Comparison of ENCODE assay signal across 14 cellular contexts in the genomic region with DNA sequence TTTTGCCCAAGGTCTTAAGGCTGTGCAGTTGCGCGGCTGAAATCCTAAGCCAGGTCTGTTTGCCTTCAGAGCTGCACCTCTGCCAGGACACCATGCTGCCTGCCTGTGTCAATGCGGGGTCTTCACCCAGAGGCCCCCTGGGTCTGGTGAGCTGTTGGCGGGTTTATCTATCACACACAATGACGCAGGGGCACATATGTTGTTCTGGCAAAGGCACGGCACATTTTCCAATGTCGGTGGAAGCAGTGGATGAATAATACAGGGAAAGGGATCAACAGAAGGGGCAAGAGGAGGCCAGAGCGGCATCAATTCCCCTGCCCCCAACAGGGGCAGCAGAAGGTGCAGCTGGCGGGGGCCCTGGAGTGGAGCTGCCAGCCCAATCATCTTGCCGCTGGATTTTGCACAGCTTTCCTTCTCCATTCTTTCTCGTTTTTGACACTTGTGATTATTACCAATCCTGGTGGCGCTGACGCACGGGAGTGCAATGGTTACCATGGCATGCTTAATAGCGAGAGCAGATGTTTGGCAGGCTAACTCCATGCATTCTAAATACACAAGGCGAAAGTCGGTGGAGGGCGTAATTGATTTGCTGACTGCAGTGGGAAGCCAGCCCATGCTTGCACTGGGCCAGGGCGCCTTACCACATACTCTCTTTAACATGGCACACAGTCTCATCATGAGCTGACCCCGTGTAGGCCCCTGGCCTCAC. TPM values are rescaled to one million over a fixed set of nuclear protein-coding genes. Genes with fewer than 3 reads are reported as not detected.
DNase-seq lines count a peak whose midpoint lies in the region; ATAC-seq, FAIRE-seq and TF ChIP-seq lines count a peak whose summit lies in the region.
"Had no signal": no experiment of that assay in that cellular context is flagged by ENCODE, and none has a peak within 500 bp of the region (broad histone marks: within the 10 kb centered on the region; RNA-seq: fewer than 3 reads in every experiment).

No MANE protein-coding gene starts in this region.

- H3K4me1 Mint-ChIP-seq in Calu3 (ENCODE audit: low read depth, unreplicated experiment) = no peaks in the 10 kb centered on the region

- H3K36me3 Mint-ChIP-seq in Calu3 (ENCODE audit: insufficient read depth, unreplicated experiment) = no peaks in the 10 kb centered on the region

- intact Hi-C loops in Calu3 (cut with micrococcal nuclease; ENCODE audit: unreplicated experiment) = loop anchor here (10.0 kb wide), 2 partner anchors 792 to 1072 kb away; no protein-coding TSS in a partner anchor

- no peak for ATAC-seq in HG02884 (IDR thresholded peaks at IDR 0.05; ENCODE audit: unreplicated experiment)
- no peak for ATAC-seq in GM18511 (IDR thresholded peaks at IDR 0.05; ENCODE audit: unreplicated experiment)

- H3K9me3 Mint-ChIP-seq in Calu3 (ENCODE audit: low read depth, unreplicated experiment) = no peaks in the 10 kb centered on the region
- H3K9me3 Mint-ChIP-seq: H9 had no signal

- no TSS peak for BruUV-seq in Calu3 (replicated peaks; lab: Mats Ljungman, UMichigan)

- CTCF ChIA-PET in Calu3 (lab: Charles Lee) = interaction anchor here (1.5 kb wide), 1 partner anchor 1071 kb away, joined by 4 read pairs; no protein-coding TSS in a partner anchor

- peaks cover 56% of the 10 kb centered on the region for H3K27me3 Mint-ChIP-seq in Calu3 (ENCODE audit: unreplicated experiment)

- no peak overlapping the region for H3K4me3 Mint-ChIP-seq in Calu3 (ENCODE audit: low read depth, unreplicated experiment)

- peak; percentile 55 for FAIRE-seq in islet of Langerhans (lab: Jason Lieb, UNC)
- FAIRE-seq: endothelial cell of umbilical vein, GM12892 had no signal

- DNase-seq in Calu3 = no peak
- peak; percentile 74 for DNase-seq in NCI-H1436 (lab: John Stamatoyannopoulos, UW)
- peak; percentile 42 for DNase-seq in NCI-H748 treated with DMSO at 0.1 percent for 48 hours (lab: John Stamatoyannopoulos, UW)
- no peak for DNase-seq in MV-4-11 (lab: John Stamatoyannopoulos, UW)
- DNase-seq: H9; left cardiac atrium; stimulated activated naive CD4-positive, alpha-beta T cell treated with Interleukin-2 at 50 U/mL for 16 hours; T-helper 2 cell had no signal

- H3K27ac Mint-ChIP-seq in Calu3 (ENCODE audit: unreplicated experiment) = peak overlapping the region; percentile 12
- H3K27ac Mint-ChIP-seq: H9 had no signal

- no peak for TF ChIP-seq CTCF in Calu3 (IDR thresholded peaks at IDR 0.05; ENCODE audit: unreplicated experiment)

RNA-seq across cellular contexts. Expression of a gene that starts 45.8 kb away (rescaled TPM):
- 15.2 and 17.0 TPM in 2 replicates for total RNA-seq in Calu3 (2022)
- total RNA-seq: osteoblast had no signal

Comparison
In these comparisons a context has a peak if more than half of its experiments do, and no peak if none do; other contexts are left out.
1. DNase-seq: peak in NCI-H1436 (single experiment) and NCI-H748 treated with DMSO at 0.1 percent for 48 hours (single experiment); none in Calu3 (single experiment) and MV-4-11 (single experiment).